Comparison of ENCODE assay signal across 33 cellular contexts in the genomic region with DNA sequence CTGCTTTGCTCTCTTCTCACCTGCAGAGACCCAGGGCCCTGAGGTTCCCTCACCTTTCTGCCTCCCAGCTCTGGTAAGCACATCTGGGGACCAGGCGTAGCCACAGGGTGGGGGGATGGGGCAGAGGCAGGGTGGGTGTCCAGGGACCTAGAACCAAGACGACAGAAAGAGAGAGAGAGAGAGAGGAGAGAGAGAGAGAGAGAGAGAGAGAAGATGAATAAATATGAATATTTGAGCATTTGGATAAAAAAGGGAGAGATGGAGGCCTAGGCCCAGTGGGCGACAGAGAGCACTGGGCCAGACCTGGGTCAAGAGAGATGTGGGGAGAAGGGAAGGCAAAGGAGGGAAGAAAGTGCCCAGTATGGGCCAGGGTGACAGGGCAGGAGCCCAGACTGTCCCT. TPM values are rescaled to one million over a fixed set of nuclear protein-coding genes. Genes with fewer than 3 reads are reported as not detected.
"Had no signal": no experiment of that assay in that cellular context is flagged by ENCODE, and none has a peak within 500 bp of the region (broad histone marks: within the 10 kb centered on the region; RNA-seq: fewer than 3 reads in every experiment).

No MANE protein-coding gene starts in this region.

- H3K4me3 Mint-ChIP-seq: activated naive CD8-positive, alpha-beta T cell; activated T-cell treated with anti-CD3 and anti-CD28 coated beads, Interleukin-2, amount 50 U/mL, for 72 hours; naive B cell; neural crest cell; stimulated activated naive B cell treated with anti-CD40 and anti-IgM and Interleukin-4, amounts not matched to agents 10 μg/mL and 1 μg/mL and 100 μg/mL, for 72 hours had no signal

- DNase-seq: activated CD4-positive, alpha-beta T cell treated with anti-CD3 and anti-CD28 coated beads for 4 hours; activated CD4-positive, alpha-beta T cell treated with anti-CD3 and anti-CD28 coated beads, Interleukin-2, amount 50 U/mL, for 4 hours; activated effector memory CD4-positive, alpha-beta T cell treated with Interleukin-2 at 50 U/mL for 16 hours; activated naive CD4-positive, alpha-beta T cell treated with Interleukin-2 at 50 U/mL for 16 hours; activated T-cell treated with anti-CD3 and anti-CD28 coated beads for 4 hours; activated T-cell treated with anti-CD3 and anti-CD28 coated beads, Interleukin-2, amount 50 U/mL, for 72 hours; adrenal gland; aorta; body of pancreas; cerebellar nuclear complex; head of caudate nucleus; hypothalamus; kidney glomerular epithelial cell; left lung; lower lobe of right lung; naive B cell; occipital lobe; psoas muscle; stimulated activated CD4-positive, alpha-beta T cell treated with anti-CD3 and anti-CD28 coated beads, Interleukin-15, amount 100 ng/mL, for 24 hours; stimulated activated CD4-positive, alpha-beta T cell treated with anti-CD3 and anti-CD28 coated beads, Interleukin-2, amount 100 ng/mL, for 24 hours; stimulated activated naive B cell treated with anti-CD40 and anti-IgM and Interleukin-4, amounts not matched to agents 10 μg/mL and 1 μg/mL and 100 μg/mL, for 72 hours; stomach; tibial artery had no signal

- H3K4me3 ChIP-seq: adrenal gland, body of pancreas, cardiac muscle cell, coronary artery, gastroesophageal sphincter, left lung, lower lobe of right lung, psoas muscle, stomach, suprapubic skin, tibial artery had no signal

- H3K9me3 ChIP-seq: adrenal gland, body of pancreas, gastroesophageal sphincter, left lung, lower lobe of right lung, psoas muscle, stomach, suprapubic skin, tibial artery had no signal

- H2AFZ ChIP-seq: parathyroid adenoma had no signal

- H3K36me3 ChIP-seq: adrenal gland, cardiac muscle cell, gastroesophageal sphincter, left lung, lower lobe of right lung, stomach, suprapubic skin, tibial artery had no signal

- H3K27me3 ChIP-seq: body of pancreas, cardiac muscle cell had no signal

- H3K27ac ChIP-seq: adrenal gland, body of pancreas, cardiac muscle cell, coronary artery, gastroesophageal sphincter, left lung, lower lobe of right lung, parathyroid adenoma, psoas muscle, stomach, suprapubic skin, tibial artery had no signal

- H3K4me1 ChIP-seq: adrenal gland, left lung, lower lobe of right lung had no signal

- H3K9me3 Mint-ChIP-seq: activated T-cell treated with anti-CD3 and anti-CD28 coated beads, Interleukin-2, amount 50 U/mL, for 72 hours; naive B cell; neural crest cell; stimulated activated naive B cell treated with anti-CD40 and anti-IgM and Interleukin-4, amounts not matched to agents 10 μg/mL and 1 μg/mL and 100 μg/mL, for 72 hours had no signal

- H3K27ac Mint-ChIP-seq: activated naive CD8-positive, alpha-beta T cell; activated T-cell treated with anti-CD3 and anti-CD28 coated beads, Interleukin-2, amount 50 U/mL, for 72 hours; naive B cell; stimulated activated naive B cell treated with anti-CD40 and anti-IgM and Interleukin-4, amounts not matched to agents 10 μg/mL and 1 μg/mL and 100 μg/mL, for 72 hours had no signal

- H3K36me3 Mint-ChIP-seq: activated naive CD8-positive, alpha-beta T cell; naive B cell; stimulated activated naive B cell treated with anti-CD40 and anti-IgM and Interleukin-4, amounts not matched to agents 10 μg/mL and 1 μg/mL and 100 μg/mL, for 72 hours had no signal

- H3K9ac ChIP-seq: parathyroid adenoma had no signal

- H3K79me2 ChIP-seq: parathyroid adenoma had no signal

RNA-seq across cellular contexts. Expression of gene FOXO6, which starts 32.8 kb away (rescaled TPM):
- total RNA-seq: fibroblast of villous mesenchyme; mesenteric fat pad; T-helper 1 cell treated with Interleukin-12 subunit alpha and Interleukin-12 subunit beta and Interleukin-4 antibody, amounts not matched to agents 30 ng/mL and 1 ng/mL, for 36 hours had no signal
